ENCODE assay signal across 10 cellular contexts in the genomic region with DNA sequence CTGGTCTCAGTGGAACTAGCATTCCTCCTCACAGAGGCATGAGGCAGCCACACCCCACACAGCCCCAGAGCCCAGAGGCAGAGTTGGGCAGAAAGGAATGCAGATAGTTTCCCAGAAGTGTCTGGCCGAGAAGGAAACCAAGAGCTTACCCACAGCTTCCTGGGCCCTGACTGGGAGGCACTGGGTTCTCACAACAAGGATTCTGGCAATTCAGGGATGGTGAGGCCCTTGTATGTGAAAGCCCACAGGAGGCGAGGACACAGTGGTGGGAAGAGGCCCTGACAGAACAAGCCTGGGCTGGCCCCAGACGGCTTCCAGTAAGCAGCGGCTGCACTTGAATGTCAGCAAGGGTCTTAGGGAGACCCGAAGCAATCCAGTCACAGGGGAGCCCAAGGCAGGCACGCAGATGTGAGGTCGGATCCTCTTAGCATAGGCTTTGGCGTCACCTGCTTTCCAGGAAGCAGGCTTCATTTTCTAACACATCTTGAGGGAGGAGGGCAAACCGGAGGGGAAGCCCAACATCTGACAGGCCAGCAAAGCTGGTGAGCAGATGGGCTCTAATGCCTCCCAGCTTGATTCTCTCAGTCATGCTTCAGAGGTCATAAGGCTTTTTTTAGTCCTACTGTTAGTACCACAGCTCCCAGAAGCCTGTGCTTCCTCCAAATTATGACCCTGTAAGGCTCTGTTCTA.
DNase-seq lines count a peak whose midpoint lies in the region; ATAC-seq, FAIRE-seq and TF ChIP-seq lines count a peak whose summit lies in the region.
"Had no signal": no experiment of that assay in that cellular context is flagged by ENCODE, and none has a peak within 500 bp of the region (broad histone marks: within the 10 kb centered on the region; RNA-seq: fewer than 3 reads in every experiment).

No MANE protein-coding gene starts in this region.

- H3K36me3 ChIP-seq in iPS-15b (ENCODE audit: control insufficient read depth, insufficient read depth, low read length) = no peaks in the 10 kb centered on the region

- H3K9me3 ChIP-seq in iPS-15b (ENCODE audit: control insufficient read depth, insufficient read depth, low read length) = no peaks in the 10 kb centered on the region
- H3K9me3 ChIP-seq: A549 had no signal

- DNase-seq in NCI-H1417 (lab: John Stamatoyannopoulos, UW) (peak; percentile 4 to 72 (median 45)), NCI-H1417 treated with DMSO at 0.1 percent for 48 hours (lab: John Stamatoyannopoulos, UW) (no peak), LoVo (ENCODE audit: low spot score) (peak; percentile 33), urothelium cell line (ENCODE audit: low spot score) (peak; percentile 80), progenitor cell of endocrine pancreas (ENCODE audit: low spot score, unreplicated experiment) (no peak)
- no peak for DNase-seq in activated T-helper 2 cell treated with anti-CD3 and anti-CD28 coated beads, Interferon-gamma antibody, Interleukin-2, Interleukin-4, amounts not matched to agents 10 μg/mL and 5 μg/mL and 100 μg/mL, durations not matched to agents 14 hours and 24 hours and 36 hours (ENCODE audit: low spot score)

- ATAC-seq in GM21723 (IDR thresholded peaks at IDR 0.05; ENCODE audit: unreplicated experiment) = peak; percentile 94

- peak overlapping the region; percentile 51 for H3K27ac Mint-ChIP-seq in activated T-helper 2 cell treated with anti-CD3 and anti-CD28 coated beads, Interferon-gamma antibody, Interleukin-2, Interleukin-4, amounts not matched to agents 10 μg/mL and 5 μg/mL and 100 μg/mL, durations not matched to agents 14 hours and 24 hours and 36 hours
- H3K27ac Mint-ChIP-seq in progenitor cell of endocrine pancreas = no peak overlapping the region
- H3K27ac Mint-ChIP-seq: dendritic cell treated with granulocyte-macrophage colony-stimulating factor and Interleukin-4, amounts not matched to agents 40 ng/mL and 50 ng/mL, for 4 days had no signal

- FAIRE-seq in urothelium cell line (lab: Jason Lieb, UNC) = no peak
- FAIRE-seq: A549 had no signal

- peaks cover 15% of the 10 kb centered on the region for H3K4me1 ChIP-seq in iPS-15b (ENCODE audit: control insufficient read depth, insufficient read depth, low read length)

- TF ChIP-seq CTCF in progenitor cell of endocrine pancreas (IDR thresholded peaks at IDR 0.05; ENCODE audit: unreplicated experiment) = no peak

- no peaks in the 10 kb centered on the region for H3K36me3 Mint-ChIP-seq in activated T-helper 2 cell treated with anti-CD3 and anti-CD28 coated beads, Interferon-gamma antibody, Interleukin-2, Interleukin-4, amounts not matched to agents 10 μg/mL and 5 μg/mL and 100 μg/mL, durations not matched to agents 14 hours and 24 hours and 36 hours (ENCODE audit: low read depth)
- H3K36me3 Mint-ChIP-seq in progenitor cell of endocrine pancreas (ENCODE audit: insufficient read depth) = peaks cover 4% of the 10 kb centered on the region

- no peaks in the 10 kb centered on the region for H3K27me3 ChIP-seq in iPS-15b (ENCODE audit: control insufficient read depth, insufficient read depth, low read length)

- H3K27me3 Mint-ChIP-seq in activated T-helper 2 cell treated with anti-CD3 and anti-CD28 coated beads, Interferon-gamma antibody, Interleukin-2, Interleukin-4, amounts not matched to agents 10 μg/mL and 5 μg/mL and 100 μg/mL, durations not matched to agents 14 hours and 24 hours and 36 hours (ENCODE audit: low read depth) = peaks cover 6% of the 10 kb centered on the region
- no peaks in the 10 kb centered on the region for H3K27me3 Mint-ChIP-seq in progenitor cell of endocrine pancreas

- no peaks in the 10 kb centered on the region for H3K9me3 Mint-ChIP-seq in activated T-helper 2 cell treated with anti-CD3 and anti-CD28 coated beads, Interferon-gamma antibody, Interleukin-2, Interleukin-4, amounts not matched to agents 10 μg/mL and 5 μg/mL and 100 μg/mL, durations not matched to agents 14 hours and 24 hours and 36 hours
- no peaks in the 10 kb centered on the region for H3K9me3 Mint-ChIP-seq in progenitor cell of endocrine pancreas (ENCODE audit: low read depth)
- H3K9me3 Mint-ChIP-seq: dendritic cell treated with granulocyte-macrophage colony-stimulating factor and Interleukin-4, amounts not matched to agents 40 ng/mL and 50 ng/mL, for 4 days had no signal

- H3K9ac ChIP-seq in iPS-15b (ENCODE audit: low read depth, low read length) = peak overlapping the region; percentile 24

- no peak overlapping the region for H3K4me3 Mint-ChIP-seq in activated T-helper 2 cell treated with anti-CD3 and anti-CD28 coated beads, Interferon-gamma antibody, Interleukin-2, Interleukin-4, amounts not matched to agents 10 μg/mL and 5 μg/mL and 100 μg/mL, durations not matched to agents 14 hours and 24 hours and 36 hours (ENCODE audit: low read depth)
- no peak overlapping the region for H3K4me3 Mint-ChIP-seq in progenitor cell of endocrine pancreas (ENCODE audit: low read depth)
- H3K4me3 Mint-ChIP-seq: dendritic cell treated with granulocyte-macrophage colony-stimulating factor and Interleukin-4, amounts not matched to agents 40 ng/mL and 50 ng/mL, for 4 days had no signal

- intact Hi-C loops in activated T-helper 2 cell treated with anti-CD3 and anti-CD28 coated beads, Interferon-gamma antibody, Interleukin-2, Interleukin-4, amounts not matched to agents 10 μg/mL and 5 μg/mL and 100 μg/mL, durations not matched to agents 14 hours and 24 hours and 36 hours (cut with micrococcal nuclease) = no loop called here

- H3K4me1 Mint-ChIP-seq in activated T-helper 2 cell treated with anti-CD3 and anti-CD28 coated beads, Interferon-gamma antibody, Interleukin-2, Interleukin-4, amounts not matched to agents 10 μg/mL and 5 μg/mL and 100 μg/mL, durations not matched to agents 14 hours and 24 hours and 36 hours (ENCODE audit: low read depth) = peaks cover 10% of the 10 kb centered on the region
- peaks cover 2% of the 10 kb centered on the region for H3K4me1 Mint-ChIP-seq in progenitor cell of endocrine pancreas (ENCODE audit: low read depth)

- H3K4me3 ChIP-seq in iPS-15b (ENCODE audit: low read depth, low read length) = no peak overlapping the region
- H3K4me3 ChIP-seq: A549 had no signal

Comparison
In these comparisons a context has a peak if more than half of its experiments do, and no peak if none do; other contexts are left out.
1. DNase-seq: peak in NCI-H1417 (3 of 3), LoVo (single experiment) and urothelium cell line (single experiment); none in NCI-H1417 treated with DMSO at 0.1 percent for 48 hours (single experiment), activated T-helper 2 cell treated with anti-CD3 and anti-CD28 coated beads, Interferon-gamma antibody, Interleukin-2, Interleukin-4, amounts not matched to agents 10 μg/mL and 5 μg/mL and 100 μg/mL, durations not matched to agents 14 hours and 24 hours and 36 hours (single experiment) and progenitor cell of endocrine pancreas (single experiment).